ENCODE assay signal across 37 cellular contexts in the genomic region with DNA sequence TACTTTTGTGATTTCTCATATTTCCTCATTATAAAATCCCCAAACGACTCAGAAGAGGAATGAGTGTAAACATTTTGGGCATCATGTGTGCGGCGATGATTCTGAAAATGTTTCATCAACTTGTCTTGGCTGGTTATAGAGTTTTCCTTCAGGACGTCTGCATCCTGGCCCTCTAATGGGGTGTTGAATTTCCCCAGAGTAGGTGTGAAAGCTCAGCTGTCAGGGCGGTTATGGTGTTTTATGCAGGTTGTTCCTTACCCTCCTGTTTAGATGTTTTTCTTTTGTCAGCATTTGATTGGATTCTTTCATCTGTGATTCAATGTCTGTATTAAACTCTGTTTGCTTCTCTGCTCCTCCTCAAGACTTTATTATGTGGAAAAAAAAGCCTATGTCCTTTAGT.
"Had no signal": no experiment of that assay in that cellular context is flagged by ENCODE, and none has a peak within 500 bp of the region (broad histone marks: within the 10 kb centered on the region; RNA-seq: fewer than 3 reads in every experiment).

No MANE protein-coding gene starts in this region.

- H3K4me1 ChIP-seq: adrenal gland, body of pancreas, esophagus squamous epithelium, gastroesophageal sphincter, heart right ventricle had no signal

- H3K4me3 Mint-ChIP-seq: activated CD4-positive, alpha-beta memory T cell treated with anti-CD3 and anti-CD28 coated beads for 36 hours; activated CD4-positive, alpha-beta T cell treated with anti-CD3 and anti-CD28 coated beads for 36 hours; activated CD4-positive, alpha-beta T cell treated with anti-CD3 and anti-CD28 coated beads, Interleukin-2, amount 10 ng/mL, durations not matched to agents 24 days and 14 days; activated CD8-positive, alpha-beta memory T cell treated with anti-CD3 and anti-CD28 coated beads, Interleukin-2, amount 10 ng/mL, durations not matched to agents 7 days and 5 days; activated CD8-positive, alpha-beta T cell treated with anti-CD3 and anti-CD28 coated beads, Interleukin-2, amount 10 ng/mL, durations not matched to agents 7 days and 5 days; activated naive CD4-positive, alpha-beta T cell treated with anti-CD3 and anti-CD28 coated beads for 36 hours; activated naive CD4-positive, alpha-beta T cell treated with anti-CD3 and anti-CD28 coated beads, Interleukin-2, amount 50 U/mL, for 24 hours; activated naive CD8-positive, alpha-beta T cell treated with anti-CD3 and anti-CD28 coated beads for 36 hours; activated naive CD8-positive, alpha-beta T cell treated with anti-CD3 and anti-CD28 coated beads, Interleukin-2, amount 50 U/mL, for 24 hours; activated T-helper 1 cell treated with anti-CD3 and anti-CD28 coated beads, Interleukin-12 subunit alpha, Interleukin-12 subunit beta, Interleukin-2, Interleukin-4 antibody, amounts not matched to agents 30 ng/mL and 10 ng/mL and 1 ng/mL, durations not matched to agents 14 hours and 24 hours and 36 hours; effector memory CD8-positive, alpha-beta T cell; T-helper 17 cell; T-helper 2 cell treated with Interferon-gamma antibody and Interleukin-4, amounts not matched to agents 5 μg/mL and 100 μg/mL, for 36 hours had no signal

- H3K4me1 Mint-ChIP-seq: activated CD4-positive, alpha-beta T cell treated with anti-CD3 and anti-CD28 coated beads for 36 hours; activated CD4-positive, alpha-beta T cell treated with anti-CD3 and anti-CD28 coated beads, Interleukin-2, amount 10 ng/mL, durations not matched to agents 24 days and 14 days; activated CD8-positive, alpha-beta memory T cell treated with anti-CD3 and anti-CD28 coated beads, Interleukin-2, amount 10 ng/mL, durations not matched to agents 7 days and 5 days; activated naive CD4-positive, alpha-beta T cell treated with anti-CD3 and anti-CD28 coated beads, Interleukin-2, amount 50 U/mL, for 24 hours; activated naive CD8-positive, alpha-beta T cell treated with anti-CD3 and anti-CD28 coated beads for 36 hours; activated naive CD8-positive, alpha-beta T cell treated with anti-CD3 and anti-CD28 coated beads, Interleukin-2, amount 50 U/mL, for 24 hours; T-helper 17 cell had no signal

- DNase-seq: activated CD4-positive, alpha-beta memory T cell treated with anti-CD3 and anti-CD28 coated beads for 36 hours; activated CD4-positive, alpha-beta T cell treated with anti-CD3 and anti-CD28 coated beads for 36 hours; activated CD4-positive, alpha-beta T cell treated with anti-CD3 and anti-CD28 coated beads, Interleukin-2, amount 10 ng/mL, durations not matched to agents 24 days and 14 days; activated CD4-positive, CD25-positive, alpha-beta regulatory T cell; activated CD4-positive, CD25-positive, alpha-beta regulatory T cell treated with anti-CD3 and anti-CD28 coated beads, Interleukin-2, amount 50 U/mL, for 72 hours; activated CD8-positive, alpha-beta memory T cell treated with anti-CD3 and anti-CD28 coated beads, Interleukin-2, amount 10 ng/mL, durations not matched to agents 7 days and 5 days; activated CD8-positive, alpha-beta memory T cell treated with anti-CD3 and anti-CD28 coated beads, Interleukin-2, amount 50 U/mL, for 4 hours; activated CD8-positive, alpha-beta T cell treated with anti-CD3 and anti-CD28 coated beads, Interleukin-2, amount 10 ng/mL, durations not matched to agents 7 days and 5 days; activated effector memory CD4-positive, alpha-beta T cell treated with anti-CD3 and anti-CD28 coated beads, Interleukin-2, amount 50 U/mL, for 16 hours; activated naive CD4-positive, alpha-beta T cell treated with anti-CD3 and anti-CD28 coated beads for 36 hours; activated naive CD8-positive, alpha-beta T cell treated with anti-CD3 and anti-CD28 coated beads for 36 hours; activated naive CD8-positive, alpha-beta T cell treated with anti-CD3 and anti-CD28 coated beads, Interleukin-2, amount 50 U/mL, for 24 hours; activated T-cell treated with anti-CD3 and anti-CD28 coated beads, Interleukin-2, amount 50 U/mL, for 1 hour; activated T-cell treated with anti-CD3 and anti-CD28 coated beads, Interleukin-2, amount 50 U/mL, for 48 hours; adrenal gland; amygdala; aorta; body of pancreas; caudate nucleus; cortex of kidney; dermis blood vessel endothelial cell; effector CD4-positive, alpha-beta T cell; effector memory CD8-positive, alpha-beta T cell; esophagus squamous epithelium; foreskin melanocyte; heart right ventricle; T-helper 17 cell; T1000; WERI-Rb-1 had no signal

- H3K4me3 ChIP-seq: adrenal gland, body of pancreas, esophagus squamous epithelium, gastroesophageal sphincter, heart right ventricle had no signal

- H3K9me3 Mint-ChIP-seq: activated CD4-positive, alpha-beta T cell treated with anti-CD3 and anti-CD28 coated beads, Interleukin-2, amount 10 ng/mL, durations not matched to agents 24 days and 14 days; activated naive CD4-positive, alpha-beta T cell treated with anti-CD3 and anti-CD28 coated beads for 36 hours; activated naive CD4-positive, alpha-beta T cell treated with anti-CD3 and anti-CD28 coated beads, Interleukin-2, amount 50 U/mL, for 24 hours; activated naive CD8-positive, alpha-beta T cell treated with anti-CD3 and anti-CD28 coated beads for 36 hours; activated naive CD8-positive, alpha-beta T cell treated with anti-CD3 and anti-CD28 coated beads, Interleukin-2, amount 50 U/mL, for 24 hours; activated T-helper 1 cell treated with anti-CD3 and anti-CD28 coated beads, Interleukin-12 subunit alpha, Interleukin-12 subunit beta, Interleukin-2, Interleukin-4 antibody, amounts not matched to agents 30 ng/mL and 10 ng/mL and 1 ng/mL, durations not matched to agents 14 hours and 24 hours and 36 hours; activated T-helper 2 cell treated with anti-CD3 and anti-CD28 coated beads, Interferon-gamma antibody, Interleukin-2, Interleukin-4, amounts not matched to agents 10 μg/mL and 5 μg/mL and 100 μg/mL, durations not matched to agents 14 hours and 24 hours and 36 hours; T-helper 2 cell treated with Interferon-gamma antibody and Interleukin-4, amounts not matched to agents 5 μg/mL and 100 μg/mL, for 36 hours had no signal

- H3K27me3 Mint-ChIP-seq: activated CD4-positive, alpha-beta memory T cell treated with anti-CD3 and anti-CD28 coated beads for 36 hours; activated CD4-positive, alpha-beta T cell treated with anti-CD3 and anti-CD28 coated beads for 36 hours; activated CD4-positive, alpha-beta T cell treated with anti-CD3 and anti-CD28 coated beads, Interleukin-2, amount 10 ng/mL, durations not matched to agents 24 days and 14 days; activated CD8-positive, alpha-beta memory T cell treated with anti-CD3 and anti-CD28 coated beads, Interleukin-2, amount 10 ng/mL, durations not matched to agents 7 days and 5 days; activated naive CD4-positive, alpha-beta T cell treated with anti-CD3 and anti-CD28 coated beads, Interleukin-2, amount 50 U/mL, for 24 hours; activated naive CD8-positive, alpha-beta T cell treated with anti-CD3 and anti-CD28 coated beads for 36 hours; activated naive CD8-positive, alpha-beta T cell treated with anti-CD3 and anti-CD28 coated beads, Interleukin-2, amount 50 U/mL, for 24 hours; effector memory CD8-positive, alpha-beta T cell; T-helper 17 cell had no signal

- H3K9me3 ChIP-seq: adrenal gland, body of pancreas, esophagus squamous epithelium, gastroesophageal sphincter, heart right ventricle had no signal

- H3K27me3 ChIP-seq: adrenal gland, body of pancreas, esophagus squamous epithelium, gastroesophageal sphincter, heart right ventricle had no signal

- H3K36me3 Mint-ChIP-seq: activated CD4-positive, alpha-beta memory T cell treated with anti-CD3 and anti-CD28 coated beads for 36 hours; activated CD8-positive, alpha-beta memory T cell treated with anti-CD3 and anti-CD28 coated beads, Interleukin-2, amount 10 ng/mL, durations not matched to agents 7 days and 5 days; activated naive CD4-positive, alpha-beta T cell treated with anti-CD3 and anti-CD28 coated beads, Interleukin-2, amount 50 U/mL, for 24 hours; activated naive CD8-positive, alpha-beta T cell treated with anti-CD3 and anti-CD28 coated beads for 36 hours had no signal

- H3K36me3 ChIP-seq: adrenal gland, esophagus squamous epithelium, gastroesophageal sphincter, heart right ventricle, WERI-Rb-1 had no signal

- H3K27ac ChIP-seq: adrenal gland, body of pancreas, epithelial cell of prostate, esophagus squamous epithelium, gastroesophageal sphincter, heart right ventricle, WERI-Rb-1 had no signal

- ATAC-seq: activated CD4-positive, alpha-beta T cell treated with anti-CD3 and anti-CD28 coated beads for 36 hours; activated CD8-positive, alpha-beta memory T cell treated with anti-CD3 and anti-CD28 coated beads, Interleukin-2, amount 10 ng/mL, durations not matched to agents 7 days and 5 days; activated CD8-positive, alpha-beta T cell treated with anti-CD3 and anti-CD28 coated beads, Interleukin-2, amount 10 ng/mL, durations not matched to agents 7 days and 5 days; activated naive CD8-positive, alpha-beta T cell treated with anti-CD3 and anti-CD28 coated beads, Interleukin-2, amount 50 U/mL, for 24 hours; body of pancreas; effector memory CD8-positive, alpha-beta T cell; gastroesophageal sphincter; heart right ventricle; T-helper 17 cell had no signal

- H3K27ac Mint-ChIP-seq: activated CD4-positive, alpha-beta memory T cell treated with anti-CD3 and anti-CD28 coated beads for 36 hours; activated CD4-positive, alpha-beta T cell treated with anti-CD3 and anti-CD28 coated beads for 36 hours; activated CD4-positive, alpha-beta T cell treated with anti-CD3 and anti-CD28 coated beads, Interleukin-2, amount 10 ng/mL, durations not matched to agents 24 days and 14 days; activated CD8-positive, alpha-beta memory T cell treated with anti-CD3 and anti-CD28 coated beads, Interleukin-2, amount 10 ng/mL, durations not matched to agents 7 days and 5 days; activated CD8-positive, alpha-beta T cell treated with anti-CD3 and anti-CD28 coated beads, Interleukin-2, amount 10 ng/mL, durations not matched to agents 7 days and 5 days; activated naive CD4-positive, alpha-beta T cell treated with anti-CD3 and anti-CD28 coated beads for 36 hours; activated naive CD4-positive, alpha-beta T cell treated with anti-CD3 and anti-CD28 coated beads, Interleukin-2, amount 50 U/mL, for 24 hours; activated naive CD8-positive, alpha-beta T cell treated with anti-CD3 and anti-CD28 coated beads for 36 hours; activated naive CD8-positive, alpha-beta T cell treated with anti-CD3 and anti-CD28 coated beads, Interleukin-2, amount 50 U/mL, for 24 hours; activated T-helper 1 cell treated with anti-CD3 and anti-CD28 coated beads, Interleukin-12 subunit alpha, Interleukin-12 subunit beta, Interleukin-2, Interleukin-4 antibody, amounts not matched to agents 30 ng/mL and 10 ng/mL and 1 ng/mL, durations not matched to agents 14 hours and 24 hours and 36 hours; activated T-helper 2 cell treated with anti-CD3 and anti-CD28 coated beads, Interferon-gamma antibody, Interleukin-2, Interleukin-4, amounts not matched to agents 10 μg/mL and 5 μg/mL and 100 μg/mL, durations not matched to agents 14 hours and 24 hours and 36 hours; effector memory CD8-positive, alpha-beta T cell; T-helper 17 cell; T-helper 2 cell treated with Interferon-gamma antibody and Interleukin-4, amounts not matched to agents 5 μg/mL and 100 μg/mL, for 36 hours had no signal

- FAIRE-seq: colon, endothelial cell of umbilical vein had no signal
